In genomic region chr9:32264171-32264862, GRCh38 we compare ENCODE assay signal across 12 cellular contexts.
DNase-seq lines count a peak whose midpoint lies in the region; ATAC-seq and TF ChIP-seq lines count a peak whose summit lies in the region.
"Had no signal": no experiment of that assay in that cellular context is flagged by ENCODE, and none has a peak within 500 bp of the region (broad histone marks: within the 10 kb centered on the region; RNA-seq: fewer than 3 reads in every experiment).

No MANE protein-coding gene starts in this region.

- CTCF ChIA-PET in CD8-positive, alpha-beta T cell (lab: Charles Lee) = no interaction called here

- TF ChIP-seq CTCF in colonic mucosa (IDR thresholded peaks at IDR 0.05) = no peak
- no peak for TF ChIP-seq CTCF in CD8-positive, alpha-beta T cell (IDR thresholded peaks at IDR 0.05)

- no peak for ATAC-seq in activated T-cell treated with anti-CD3 and anti-CD28 coated beads, Interleukin-2, amount 50 U/mL, for 72 hours (replicated peaks in 1 of 2)
- ATAC-seq in CD8-positive, alpha-beta T cell = no peak
- ATAC-seq: stimulated activated effector memory CD8-positive, alpha-beta T cell treated with anti-CD3 and anti-CD28 coated beads, Interleukin-12 subunit alpha, Interleukin-12 subunit beta, amount 100 ng/mL, for 72 hours had no signal

- POLR2A ChIA-PET in CD8-positive, alpha-beta T cell (lab: Charles Lee) = no interaction called here

- no peaks in the 10 kb centered on the region for H3K36me3 Mint-ChIP-seq in activated T-cell treated with anti-CD3 and anti-CD28 coated beads, Interleukin-2, amount 50 U/mL, for 72 hours (ENCODE audit: insufficient read depth in 2 of 2)
- no peaks in the 10 kb centered on the region for H3K36me3 Mint-ChIP-seq in CD8-positive, alpha-beta T cell
- H3K36me3 Mint-ChIP-seq: stimulated activated effector memory CD8-positive, alpha-beta T cell treated with anti-CD3 and anti-CD28 coated beads, Interleukin-12 subunit alpha, Interleukin-12 subunit beta, amount 100 ng/mL, for 72 hours had no signal

- H3K4me3 ChIP-seq in SJCRH30 (no peak overlapping the region), colonic mucosa (no peak overlapping the region)
- H3K4me3 ChIP-seq in CD8-positive, alpha-beta T cell (ENCODE audit: low read depth, low read length) = no peak overlapping the region

- H3K9ac ChIP-seq in colonic mucosa (ENCODE audit: low read depth in 2 of 2, low read length in 2 of 2) = no peak overlapping the region

- H3K27ac ChIP-seq in SJCRH30 (no peak overlapping the region), colonic mucosa (no peak overlapping the region)
- no peak overlapping the region for H3K27ac ChIP-seq in CD8-positive, alpha-beta T cell (ENCODE audit: low read depth, low read length)

- H3K4me3 Mint-ChIP-seq in activated T-cell treated with anti-CD3 and anti-CD28 coated beads, Interleukin-2, amount 50 U/mL, for 72 hours = no peak overlapping the region
- H3K4me3 Mint-ChIP-seq in CD8-positive, alpha-beta T cell = no peak overlapping the region
- H3K4me3 Mint-ChIP-seq: stimulated activated effector memory CD8-positive, alpha-beta T cell treated with anti-CD3 and anti-CD28 coated beads, Interleukin-12 subunit alpha, Interleukin-12 subunit beta, amount 100 ng/mL, for 72 hours had no signal

- H3K27me3 ChIP-seq in SJCRH30 = no peaks in the 10 kb centered on the region
- no peaks in the 10 kb centered on the region for H3K27me3 ChIP-seq in colonic mucosa
- H3K27me3 ChIP-seq in CD8-positive, alpha-beta T cell (ENCODE audit: insufficient read depth, low read length) = no peaks in the 10 kb centered on the region

- H3K9me3 ChIP-seq in SJCRH30 (replicated peaks) (no peaks in the 10 kb centered on the region), colonic mucosa (no peaks in the 10 kb centered on the region)
- no peaks in the 10 kb centered on the region for H3K9me3 ChIP-seq in CD8-positive, alpha-beta T cell (ENCODE audit: low read length)

- intact Hi-C loops in colonic mucosa (cut with DNase I) = no loop called here
- intact Hi-C loops in CD8-positive, alpha-beta T cell (cut with DNase I, micrococcal nuclease) = no loop called here

- H3K4me1 Mint-ChIP-seq in activated T-cell treated with anti-CD3 and anti-CD28 coated beads, Interleukin-2, amount 50 U/mL, for 72 hours (ENCODE audit: low read depth) = no peaks in the 10 kb centered on the region
- H3K4me1 Mint-ChIP-seq in CD8-positive, alpha-beta T cell (ENCODE audit: low read depth) = no peaks in the 10 kb centered on the region
- H3K4me1 Mint-ChIP-seq: stimulated activated effector memory CD8-positive, alpha-beta T cell treated with anti-CD3 and anti-CD28 coated beads, Interleukin-12 subunit alpha, Interleukin-12 subunit beta, amount 100 ng/mL, for 72 hours had no signal

- H3K27ac Mint-ChIP-seq in activated T-cell treated with anti-CD3 and anti-CD28 coated beads, Interleukin-2, amount 50 U/mL, for 72 hours = peak overlapping the region; percentile 12
- no peak overlapping the region for H3K27ac Mint-ChIP-seq in CD8-positive, alpha-beta T cell
- H3K27ac Mint-ChIP-seq: stimulated activated effector memory CD8-positive, alpha-beta T cell treated with anti-CD3 and anti-CD28 coated beads, Interleukin-12 subunit alpha, Interleukin-12 subunit beta, amount 100 ng/mL, for 72 hours had no signal

- H3K4me1 ChIP-seq in SJCRH30 = 0 out of 2 replicates have a peak, but pooled peaks cover 4% of the 10 kb centered on the region
- no peaks in the 10 kb centered on the region for H3K4me1 ChIP-seq in colonic mucosa
- no peaks in the 10 kb centered on the region for H3K4me1 ChIP-seq in CD8-positive, alpha-beta T cell (ENCODE audit: insufficient read depth, low read length)

- DNase-seq in activated T-cell treated with anti-CD3 and anti-CD28 coated beads, Interleukin-2, amount 50 U/mL, for 72 hours = no peak
- no peak for DNase-seq in activated T-cell treated with anti-CD3 and anti-CD28 coated beads, Interleukin-2, amount 50 U/mL, for 48 hours
- DNase-seq in SJCRH30 (peak; percentile 10 to 34), glomerular visceral epithelial cell (ENCODE audit: extremely low spot score) (peak; percentile 46), stromal cell of bone marrow (ENCODE audit: low read depth) (peak; percentile 25), colonic mucosa (no peak), amygdala (lab: John Stamatoyannopoulos, UW) (no peak)
- DNase-seq in CD8-positive, alpha-beta T cell = no peak
- DNase-seq: activated CD4-positive, CD25-positive, alpha-beta regulatory T cell treated with anti-CD3 and anti-CD28 coated beads, Interleukin-2, amount 50 U/mL, for 72 hours; activated gamma-delta T cell treated with Interleukin-2 at 50 U/mL for 16 hours; GF-D8 had no signal

- no peaks in the 10 kb centered on the region for H3K27me3 Mint-ChIP-seq in activated T-cell treated with anti-CD3 and anti-CD28 coated beads, Interleukin-2, amount 50 U/mL, for 72 hours (ENCODE audit: low read depth)
- H3K27me3 Mint-ChIP-seq in CD8-positive, alpha-beta T cell (ENCODE audit: low read depth) = peaks cover 12% of the 10 kb centered on the region

- H3K9me3 Mint-ChIP-seq in activated T-cell treated with anti-CD3 and anti-CD28 coated beads, Interleukin-2, amount 50 U/mL, for 72 hours = no peaks in the 10 kb centered on the region
- H3K9me3 Mint-ChIP-seq in CD8-positive, alpha-beta T cell = no peaks in the 10 kb centered on the region

- H3K36me3 ChIP-seq in SJCRH30 = no peaks in the 10 kb centered on the region
- H3K36me3 ChIP-seq in colonic mucosa = no peaks in the 10 kb centered on the region
- H3K36me3 ChIP-seq in CD8-positive, alpha-beta T cell (ENCODE audit: insufficient read depth, low read length) = no peaks in the 10 kb centered on the region

Comparison
In these comparisons a context has a peak if more than half of its experiments do, and no peak if none do; other contexts are left out.
1. DNase-seq: peak in SJCRH30 (2 of 2), glomerular visceral epithelial cell (single experiment) and stromal cell of bone marrow (single experiment); none in activated T-cell treated with anti-CD3 and anti-CD28 coated beads, Interleukin-2, amount 50 U/mL, for 72 hours (0 of 2), activated T-cell treated with anti-CD3 and anti-CD28 coated beads, Interleukin-2, amount 50 U/mL, for 48 hours (0 of 2), colonic mucosa (single experiment), amygdala (0 of 56) and CD8-positive, alpha-beta T cell (0 of 7).